In the genomic region with DNA sequence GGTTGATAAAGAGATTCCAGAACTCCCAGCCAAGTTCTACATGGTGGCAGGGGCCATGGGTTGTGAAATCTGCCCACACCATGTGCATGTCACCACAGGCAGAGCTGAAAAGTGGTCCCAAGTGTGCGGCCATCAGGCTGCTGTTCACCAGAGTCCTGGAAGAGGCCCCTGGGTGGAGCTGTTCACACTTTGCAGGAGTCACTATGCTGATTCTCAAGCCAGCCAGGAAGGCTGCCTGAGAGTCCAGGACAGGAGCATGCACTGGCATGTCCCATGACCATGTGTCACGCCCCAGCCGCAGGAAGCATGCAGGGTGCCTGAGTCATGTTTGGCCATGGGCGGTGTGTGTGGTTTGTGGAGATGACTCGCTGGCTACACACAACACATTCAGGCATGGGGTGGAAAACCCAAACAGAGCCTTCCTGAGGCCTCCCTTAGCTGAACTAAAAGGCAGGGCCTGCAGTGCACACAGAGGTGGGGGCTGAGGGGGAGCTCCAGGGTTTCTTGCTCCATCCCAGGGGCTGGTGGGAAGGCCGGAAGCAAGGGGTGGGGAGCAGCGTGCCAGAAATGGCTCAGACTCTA, we compare ENCODE assay signal across 9 cellular contexts. TPM values are rescaled to one million over a fixed set of nuclear protein-coding genes. Genes with fewer than 3 reads are reported as not detected.
DNase-seq lines count a peak whose midpoint lies in the region; ATAC-seq, FAIRE-seq and TF ChIP-seq lines count a peak whose summit lies in the region.
"Had no signal": no experiment of that assay in that cellular context is flagged by ENCODE, and none has a peak within 500 bp of the region (broad histone marks: within the 10 kb centered on the region; RNA-seq: fewer than 3 reads in every experiment).

No MANE protein-coding gene starts in this region.

- H3K27ac ChIP-seq in angular gyrus (ENCODE audit: low read depth, low read length) (peak overlapping the region; percentile 7), keratinocyte (ENCODE audit: control insufficient read depth, insufficient read depth, low read length) (peak overlapping the region; percentile 88)

- peak overlapping the region; percentile 76 for H3K9ac ChIP-seq in keratinocyte (ENCODE audit: control insufficient read depth, extremely low read depth, insufficient read depth, low read length)

- dilution Hi-C loops in keratinocyte (cut with MboI; ENCODE audit: extremely low pct_ligation_motif_present, low sequenced_read_pairs) = no loop called here

- peak; percentile 54 for ATAC-seq in HG03460 (IDR thresholded peaks at IDR 0.05; ENCODE audit: unreplicated experiment)

- H3K27me3 ChIP-seq in keratinocyte (ENCODE audit: control insufficient read depth, extremely low read depth, insufficient read depth, low read length) = no peaks in the 10 kb centered on the region

- H3K4me1 ChIP-seq in keratinocyte (ENCODE audit: control insufficient read depth, extremely low read depth, insufficient read depth, low read length) = peaks cover 42% of the 10 kb centered on the region

- no peaks in the 10 kb centered on the region for H3K79me2 ChIP-seq in keratinocyte (ENCODE audit: control insufficient read depth, insufficient read depth, low read length)

- H3K36me3 ChIP-seq in keratinocyte (ENCODE audit: control insufficient read depth in 2 of 2, extremely low read depth in 1 of 2, insufficient read depth in 2 of 2, low read length in 2 of 2) = no peaks in the 10 kb centered on the region

- peak overlapping the region; percentile 51 for H3K4me2 ChIP-seq in keratinocyte (ENCODE audit: control insufficient read depth, extremely low read depth, insufficient read depth, low read depth, low read length)

- no peak overlapping the region for H3K4me3 ChIP-seq in keratinocyte (ENCODE audit: control insufficient read depth in 2 of 3, extremely low read depth in 1 of 3, insufficient read depth in 2 of 3, low read depth in 1 of 3, low read length in 3 of 3)

- DNase-seq in DMS 273 (lab: John Stamatoyannopoulos, UW; ENCODE audit: unreplicated experiment) = peak; percentile 62
- no peak for DNase-seq in DMS 273 treated with DMSO at 0.1 percent for 48 hours (lab: John Stamatoyannopoulos, UW)
- peak in 3 of 5 experiments; percentile 39 to 84 (median 63) for DNase-seq in T-helper 2 cell
- peak; percentile 100 for DNase-seq in keratinocyte (ENCODE audit: low read depth, low spot score)
- peak; percentile 67 for DNase-seq in stimulated activated CD4-positive, alpha-beta T cell treated with anti-CD3 and anti-CD28 coated beads, Interleukin-2, amount 100 ng/mL, for 4 hours (ENCODE audit: low read depth)
- DNase-seq in NCI-H2171 treated with DMSO at 0.1 percent for 48 hours (lab: John Stamatoyannopoulos, UW) = no peak

- H4K20me1 ChIP-seq in keratinocyte (ENCODE audit: control insufficient read depth, extremely low read depth, insufficient read depth, low read length) = no peaks in the 10 kb centered on the region

- peak in 2 of 3 experiments; percentile 71 to 83 for TF ChIP-seq CTCF in keratinocyte (optimal IDR thresholded peaks at IDR 0.05 in 1 of 3, IDR thresholded peaks at IDR 0.05 in 1 of 3, conservative IDR thresholded peaks at IDR 0.05 in 1 of 3; ENCODE audit: extremely low read depth in 1 of 3, insufficient read depth in 2 of 3, low read length in 3 of 3)

- no peaks in the 10 kb centered on the region for H3K9me3 ChIP-seq in keratinocyte (ENCODE audit: control insufficient read depth, low read depth, low read length)

- FAIRE-seq in keratinocyte (lab: Jason Lieb, UNC) = peak; percentile 100
- FAIRE-seq: A204.1 had no signal

- no peaks in the 10 kb centered on the region for H3K9me1 ChIP-seq in keratinocyte (ENCODE audit: control insufficient read depth, extremely low read depth, insufficient read depth, low read length)

- H2AFZ ChIP-seq in keratinocyte (ENCODE audit: control insufficient read depth, low read length) = peak overlapping the region; percentile 59

RNA-seq across cellular contexts. Expression of gene ABCB9, which starts 19.5 kb away (rescaled TPM):
- 4.0 to 5.7 TPM (median 4.7 TPM) in 3 replicates for polyA plus RNA-seq in keratinocyte
- 1.0 TPM for polyA plus RNA-seq in keratinocyte (2011; ENCODE audit: low read depth)
- polyA plus RNA-seq in keratinocyte (2011; cell fraction: cytosol; rRNA removed) = 2.5 and 3.3 TPM in 2 replicates
- polyA plus RNA-seq in keratinocyte (2011; cell fraction: nucleus; rRNA removed) = 7.5 and 11.4 TPM in 2 replicates
- polyA plus RNA-seq in keratinocyte (2012; ENCODE audit: low replicate concordance) = 1.7 and 7.0 TPM in 2 replicates
- 11.5 to 18.6 TPM (median 12.6 TPM) in 3 replicates for polyA minus RNA-seq in keratinocyte
- polyA minus RNA-seq in keratinocyte (2011; cell fraction: cytosol; rRNA and poly(A)+ RNA removed) = 8.6 TPM
- 9.4 and 10.2 TPM in 2 replicates for polyA minus RNA-seq in keratinocyte (2011; cell fraction: nucleus; rRNA and poly(A)+ RNA removed)

RNA-seq across cellular contexts. Expression of gene OGFOD2, which starts 28.3 kb away (rescaled TPM):
- 6.9 to 14.1 TPM (median 7.9 TPM) in 3 replicates for polyA plus RNA-seq in keratinocyte
- polyA plus RNA-seq in keratinocyte (2011; ENCODE audit: low read depth) = 3.3 TPM
- 4.9 and 11.3 TPM in 2 replicates for polyA plus RNA-seq in keratinocyte (2011; cell fraction: cytosol; rRNA removed)
- 29.9 and 39.0 TPM in 2 replicates for polyA plus RNA-seq in keratinocyte (2011; cell fraction: nucleus; rRNA removed)
- 7.6 and 8.2 TPM in 2 replicates for polyA plus RNA-seq in keratinocyte (2012; ENCODE audit: low replicate concordance)
- 4.7 to 14.6 TPM (median 5.5 TPM) in 3 replicates for polyA minus RNA-seq in keratinocyte
- 16.3 TPM for polyA minus RNA-seq in keratinocyte (2011; cell fraction: cytosol; rRNA and poly(A)+ RNA removed)
- polyA minus RNA-seq in keratinocyte (2011; cell fraction: nucleus; rRNA and poly(A)+ RNA removed) = 4.9 and 8.8 TPM in 2 replicates

RNA-seq across cellular contexts. Expression of gene ARL6IP4, which starts 33.7 kb away (rescaled TPM):
- polyA plus RNA-seq in keratinocyte = 117 to 163 TPM (median 144 TPM) in 3 replicates
- 46.7 TPM for polyA plus RNA-seq in keratinocyte (2011; ENCODE audit: low read depth)
- polyA plus RNA-seq in keratinocyte (2011; cell fraction: cytosol; rRNA removed) = 92.4 and 202 TPM in 2 replicates
- 81.8 and 85.1 TPM in 2 replicates for polyA plus RNA-seq in keratinocyte (2011; cell fraction: nucleus; rRNA removed)
- polyA plus RNA-seq in keratinocyte (2012; ENCODE audit: low replicate concordance) = 89.9 and 183 TPM in 2 replicates
- 29.0 to 41.2 TPM (median 30.1 TPM) in 3 replicates for polyA minus RNA-seq in keratinocyte
- polyA minus RNA-seq in keratinocyte (2011; cell fraction: cytosol; rRNA and poly(A)+ RNA removed) = 90.4 TPM
- polyA minus RNA-seq in keratinocyte (2011; cell fraction: nucleus; rRNA and poly(A)+ RNA removed) = 9.0 and 9.5 TPM in 2 replicates

RNA-seq across cellular contexts. Expression of gene VPS37B, which starts 50.9 kb away (rescaled TPM):
- polyA plus RNA-seq in keratinocyte = 29.3 to 85.5 TPM (median 34.1 TPM) in 3 replicates
- 22.7 TPM for polyA plus RNA-seq in keratinocyte (2011; ENCODE audit: low read depth)
- polyA plus RNA-seq in keratinocyte (2011; cell fraction: cytosol; rRNA removed) = 47.2 and 61.5 TPM in 2 replicates
- polyA plus RNA-seq in keratinocyte (2011; cell fraction: nucleus; rRNA removed) = 73.8 and 86.1 TPM in 2 replicates
- polyA plus RNA-seq in keratinocyte (2012; ENCODE audit: low replicate concordance) = 37.9 and 59.4 TPM in 2 replicates
- 24.4 to 39.4 TPM (median 29.8 TPM) in 3 replicates for polyA minus RNA-seq in keratinocyte
- polyA minus RNA-seq in keratinocyte (2011; cell fraction: cytosol; rRNA and poly(A)+ RNA removed) = 77.5 TPM
- 33.3 and 50.4 TPM in 2 replicates for polyA minus RNA-seq in keratinocyte (2011; cell fraction: nucleus; rRNA and poly(A)+ RNA removed)

Comparison
In these comparisons a context has a peak if more than half of its experiments do, and no peak if none do; other contexts are left out.
1. DNase-seq: peak in DMS 273 (single experiment), T-helper 2 cell (3 of 5), keratinocyte (single experiment) and stimulated activated CD4-positive, alpha-beta T cell treated with anti-CD3 and anti-CD28 coated beads, Interleukin-2, amount 100 ng/mL, for 4 hours (single experiment); none in DMS 273 treated with DMSO at 0.1 percent for 48 hours (single experiment) and NCI-H2171 treated with DMSO at 0.1 percent for 48 hours (single experiment).